Comparison of ENCODE assay signal across 25 cellular contexts in the genomic region with DNA sequence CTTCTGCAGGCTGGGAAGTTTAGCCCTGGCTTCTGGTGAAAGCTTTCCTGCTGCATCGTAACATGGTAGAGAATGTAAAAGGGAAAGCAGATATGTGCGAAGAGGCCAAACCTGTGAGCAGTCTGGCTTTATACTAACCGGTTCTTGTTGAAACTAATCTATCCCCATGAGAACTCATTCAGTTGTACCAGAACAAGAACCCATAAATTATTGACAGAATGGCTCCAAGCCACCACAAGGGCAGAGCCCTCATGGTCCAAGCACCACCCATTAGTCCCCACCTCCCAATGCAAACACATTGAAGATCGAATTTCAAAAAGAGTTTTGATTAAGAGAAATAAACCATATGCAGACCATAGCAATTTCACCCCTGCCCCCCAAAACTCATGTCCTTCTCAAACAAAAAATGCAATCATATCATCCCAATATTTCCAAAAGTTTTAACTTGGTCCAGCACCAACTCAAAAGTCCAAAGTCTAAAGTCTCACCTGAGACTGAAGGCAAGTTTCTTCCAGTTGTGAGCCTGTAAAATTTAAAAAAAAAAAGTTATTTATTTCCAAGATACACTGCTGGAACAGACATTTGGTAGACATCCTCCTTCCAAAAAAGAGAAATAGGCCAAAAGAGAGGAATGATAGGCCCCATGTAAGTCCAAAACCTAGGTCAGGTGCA.
"Had no signal": no experiment of that assay in that cellular context is flagged by ENCODE, and none has a peak within 500 bp of the region (broad histone marks: within the 10 kb centered on the region; RNA-seq: fewer than 3 reads in every experiment).

No MANE protein-coding gene starts in this region.

- H3K27ac ChIP-seq: left lung, ovary, prostate gland, sigmoid colon, spleen, suprapubic skin, thoracic aorta, tibial artery, upper lobe of right lung had no signal

- H3K4me1 ChIP-seq: left lung, prostate gland, sigmoid colon, spleen, suprapubic skin, tibial artery, upper lobe of right lung had no signal

- H3K36me3 ChIP-seq: left lung, ovary, prostate gland, sigmoid colon, spleen, suprapubic skin, thoracic aorta, tibial artery, upper lobe of right lung had no signal

- DNase-seq: hippocampal formation; kidney glomerular epithelial cell; left cardiac atrium; left lung; mesendoderm; naive thymus-derived CD4-positive, alpha-beta T cell; ovary; retina; right cardiac atrium; sigmoid colon; small intestine; spleen; stimulated activated CD4-positive, alpha-beta T cell treated with anti-CD3 and anti-CD28 coated beads, Interleukin-4, amount 100 ng/mL, for 24 hours; stimulated activated naive CD4-positive, alpha-beta T cell; tibial artery; trophoblast cell; upper lobe of right lung had no signal

- H3K9me3 ChIP-seq: left lung, ovary, prostate gland, sigmoid colon, suprapubic skin, thoracic aorta, tibial artery, upper lobe of right lung had no signal

- FAIRE-seq: keratinocyte, urothelium cell line had no signal

- H3K4me3 ChIP-seq: left lung, lung, ovary, prostate gland, sigmoid colon, spleen, suprapubic skin, thoracic aorta, tibial artery, upper lobe of right lung had no signal

- ATAC-seq: left cardiac atrium; left lung; naive thymus-derived CD4-positive, alpha-beta T cell; natural killer cell treated with Interleukin-12 subunit alpha and Interleukin-12 subunit beta and Interleukin-15 and Interleukin-18, amount 100 ng/mL, for 72 hours; right cardiac atrium; stimulated activated effector memory CD8-positive, alpha-beta T cell treated with anti-CD3 and anti-CD28 coated beads, Interleukin-12 subunit alpha, Interleukin-12 subunit beta, amount 100 ng/mL, for 72 hours; upper lobe of right lung had no signal

- H3K27me3 ChIP-seq: left lung, ovary, sigmoid colon, spleen, suprapubic skin, tibial artery, upper lobe of right lung had no signal
